ENCODE assay signal across 20 cellular contexts in the genomic region with DNA sequence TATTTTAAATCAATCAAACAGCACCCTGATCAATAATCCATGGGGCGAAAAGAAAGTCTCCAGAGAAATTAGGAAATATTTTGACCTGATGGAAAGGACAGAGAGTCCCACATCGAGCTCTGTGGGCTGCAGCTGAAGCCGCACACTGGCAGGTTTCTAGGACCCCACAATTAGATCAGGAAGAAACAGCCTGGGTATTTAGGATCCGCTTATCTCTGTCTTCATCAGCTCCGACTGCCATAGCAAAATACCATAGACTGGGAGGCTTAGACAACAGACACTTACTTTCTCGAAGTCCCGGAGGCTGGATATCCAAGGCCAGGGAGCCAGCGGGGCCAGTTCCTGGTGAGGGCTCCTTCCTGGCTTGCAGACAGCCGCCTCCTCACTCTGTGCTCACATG. TPM values are rescaled to one million over a fixed set of nuclear protein-coding genes. Genes with fewer than 3 reads are reported as not detected.
"Had no signal": no experiment of that assay in that cellular context is flagged by ENCODE, and none has a peak within 500 bp of the region (broad histone marks: within the 10 kb centered on the region; RNA-seq: fewer than 3 reads in every experiment).

No MANE protein-coding gene starts in this region.

- H3K4me3 Mint-ChIP-seq: IgD-negative memory B cell had no signal

- H3K9ac ChIP-seq: KMS-11 had no signal

- H3K4me1 Mint-ChIP-seq: IgD-negative memory B cell had no signal

- H3K9me3 ChIP-seq: SJSA1 had no signal

- H3K9me3 Mint-ChIP-seq: IgD-negative memory B cell had no signal

- H3K36me3 ChIP-seq: SJSA1 had no signal

- H3K27ac Mint-ChIP-seq: IgD-negative memory B cell had no signal

- H3K4me1 ChIP-seq: SJSA1 had no signal

- H3K4me3 ChIP-seq: K562, SJSA1 had no signal

- DNase-seq: Kasumi-1, MM.1S, NCI-H1092 treated with DMSO at 0.1 percent for 48 hours, NCI-H1436, NCI-H187 treated with DMSO at 0.1 percent for 48 hours, NCI-H2029 treated with DMSO at 0.1 percent for 48 hours, NCI-H2171 treated with DMSO at 0.1 percent for 48 hours, NCI-H345, NCI-H446 treated with DMSO at 0.1 percent for 48 hours, NCI-H510A treated with DMSO at 0.1 percent for 48 hours, NCI-H526, Right ventricle myocardium superior, RPMI8226, SIG-M5 had no signal

- H3K36me3 Mint-ChIP-seq: IgD-negative memory B cell had no signal

- H3K27me3 ChIP-seq: SJSA1 had no signal

- H3K4me2 ChIP-seq: KMS-11 had no signal

- H3K27ac ChIP-seq: HL-60, KMS-11, SJSA1 had no signal

RNA-seq across cellular contexts. Expression of gene ATP2B3, which starts 45.1 kb away (rescaled TPM):
- total RNA-seq: K562, M059J, Right ventricle myocardium superior, SJSA1 had no signal
- polyA plus RNA-seq: IgD-negative memory B cell had no signal
